9 cellular contexts compared by ENCODE assay signal in genomic region chr2:207847807-207848544, GRCh38.
DNase-seq lines count a peak whose midpoint lies in the region; ATAC-seq and TF ChIP-seq lines count a peak whose summit lies in the region.
"Had no signal": no experiment of that assay in that cellular context is flagged by ENCODE, and none has a peak within 500 bp of the region (broad histone marks: within the 10 kb centered on the region; RNA-seq: fewer than 3 reads in every experiment).

No MANE protein-coding gene starts in this region.

- no peaks in the 10 kb centered on the region for H3K9me3 ChIP-seq in NT2/D1 (ENCODE audit: insufficient read depth, low read length)
- no peaks in the 10 kb centered on the region for H3K9me3 ChIP-seq in gastroesophageal sphincter

- H3K9ac ChIP-seq in NT2/D1 (ENCODE audit: insufficient read length, low read depth) = no peak overlapping the region

- no peaks in the 10 kb centered on the region for H3K9me3 Mint-ChIP-seq in activated CD4-positive, alpha-beta T cell treated with anti-CD3 and anti-CD28 coated beads, Interleukin-2, amount 10 ng/mL, durations not matched to agents 7 days and 5 days
- H3K9me3 Mint-ChIP-seq: T-cell had no signal

- peaks cover 8% of the 10 kb centered on the region for H3K4me1 Mint-ChIP-seq in activated CD4-positive, alpha-beta T cell treated with anti-CD3 and anti-CD28 coated beads, Interleukin-2, amount 10 ng/mL, durations not matched to agents 7 days and 5 days

- POLR2A ChIA-PET in activated CD4-positive, alpha-beta T cell treated with anti-CD3 and anti-CD28 coated beads, Interleukin-2, amount 10 ng/mL, durations not matched to agents 7 days and 5 days (lab: Charles Lee) = no interaction called here

- WGBS in gastroesophageal sphincter (ENCODE audit: low coverage in 1 of 2), 2 donors = 59 to 61% methylated on average over 2 to 4 of the region's 4 CpGs

- H3K27ac Mint-ChIP-seq in activated CD4-positive, alpha-beta T cell treated with anti-CD3 and anti-CD28 coated beads, Interleukin-2, amount 10 ng/mL, durations not matched to agents 7 days and 5 days = no peak overlapping the region
- H3K27ac Mint-ChIP-seq: T-cell had no signal

- peak; percentile 88 for DNase-seq in HT-29 (ENCODE audit: low spot score)
- peak; percentile 25 for DNase-seq in NT2/D1 (ENCODE audit: low read depth, low spot score)
- DNase-seq in renal cortical epithelial cell (ENCODE audit: low read depth) = peak; percentile 96
- DNase-seq in stimulated activated naive CD4-positive, alpha-beta T cell (lab: John Stamatoyannopoulos, UW) = no peak
- DNase-seq in effector CD8-positive, alpha-beta T cell (lab: John Stamatoyannopoulos, UW) = no peak
- no peak for DNase-seq in activated CD4-positive, alpha-beta T cell treated with anti-CD3 and anti-CD28 coated beads, Interleukin-2, amount 10 ng/mL, durations not matched to agents 7 days and 5 days
- no peak for DNase-seq in stimulated activated CD4-positive, alpha-beta T cell treated with anti-CD3 and anti-CD28 coated beads, Interleukin-12 subunit alpha, Interleukin-12 subunit beta, amount 100 ng/mL, for 4 hours
- DNase-seq: T-cell had no signal

- H3K4me1 ChIP-seq in NT2/D1 (ENCODE audit: insufficient read depth, insufficient read length) (no peaks in the 10 kb centered on the region), gastroesophageal sphincter (peaks cover 3 to 41% (median 6%) of the 10 kb centered on the region in 3 donors)

- CTCF ChIA-PET in activated CD4-positive, alpha-beta T cell treated with anti-CD3 and anti-CD28 coated beads, Interleukin-2, amount 10 ng/mL, durations not matched to agents 7 days and 5 days (lab: Charles Lee) = no interaction called here

- no peaks in the 10 kb centered on the region for H3K27me3 Mint-ChIP-seq in activated CD4-positive, alpha-beta T cell treated with anti-CD3 and anti-CD28 coated beads, Interleukin-2, amount 10 ng/mL, durations not matched to agents 7 days and 5 days
- H3K27me3 Mint-ChIP-seq: T-cell had no signal

- TF ChIP-seq EP300 in gastroesophageal sphincter (IDR thresholded peaks at IDR 0.05) = no peak

- no peaks in the 10 kb centered on the region for H3K36me3 ChIP-seq in NT2/D1 (ENCODE audit: insufficient read depth, insufficient read length, low read length)
- H3K36me3 ChIP-seq in gastroesophageal sphincter = no peaks in the 10 kb centered on the region

- H3K27me3 ChIP-seq in NT2/D1 (ENCODE audit: insufficient read depth, insufficient read length) (no peaks in the 10 kb centered on the region), gastroesophageal sphincter (no peaks in the 10 kb centered on the region)

- peak overlapping the region; percentile 53 to 78 (median 66) for H3K27ac ChIP-seq in gastroesophageal sphincter

- no peaks in the 10 kb centered on the region for H3K36me3 Mint-ChIP-seq in activated CD4-positive, alpha-beta T cell treated with anti-CD3 and anti-CD28 coated beads, Interleukin-2, amount 10 ng/mL, durations not matched to agents 7 days and 5 days (ENCODE audit: low read depth)

- H3K4me3 Mint-ChIP-seq in activated CD4-positive, alpha-beta T cell treated with anti-CD3 and anti-CD28 coated beads, Interleukin-2, amount 10 ng/mL, durations not matched to agents 7 days and 5 days = no peak overlapping the region
- H3K4me3 Mint-ChIP-seq: T-cell had no signal

- no peak for TF ChIP-seq CTCF in gastroesophageal sphincter (IDR thresholded peaks at IDR 0.05)

- H3K4me3 ChIP-seq in NT2/D1 (ENCODE audit: insufficient read length, low read depth) = no peak overlapping the region
- H3K4me3 ChIP-seq in gastroesophageal sphincter = no peak overlapping the region

- no peak for TF ChIP-seq POLR2A in gastroesophageal sphincter (IDR thresholded peaks at IDR 0.05)

- ATAC-seq in gastroesophageal sphincter = peak; percentile 50
- ATAC-seq: T-cell had no signal

Comparison
In these comparisons a context has a peak if more than half of its experiments do, and no peak if none do; other contexts are left out.
1. DNase-seq: peak in HT-29 (single experiment), NT2/D1 (single experiment) and renal cortical epithelial cell (single experiment); none in stimulated activated naive CD4-positive, alpha-beta T cell (0 of 6), effector CD8-positive, alpha-beta T cell (single experiment), activated CD4-positive, alpha-beta T cell treated with anti-CD3 and anti-CD28 coated beads, Interleukin-2, amount 10 ng/mL, durations not matched to agents 7 days and 5 days (single experiment) and stimulated activated CD4-positive, alpha-beta T cell treated with anti-CD3 and anti-CD28 coated beads, Interleukin-12 subunit alpha, Interleukin-12 subunit beta, amount 100 ng/mL, for 4 hours (single experiment).